In the genomic region with DNA sequence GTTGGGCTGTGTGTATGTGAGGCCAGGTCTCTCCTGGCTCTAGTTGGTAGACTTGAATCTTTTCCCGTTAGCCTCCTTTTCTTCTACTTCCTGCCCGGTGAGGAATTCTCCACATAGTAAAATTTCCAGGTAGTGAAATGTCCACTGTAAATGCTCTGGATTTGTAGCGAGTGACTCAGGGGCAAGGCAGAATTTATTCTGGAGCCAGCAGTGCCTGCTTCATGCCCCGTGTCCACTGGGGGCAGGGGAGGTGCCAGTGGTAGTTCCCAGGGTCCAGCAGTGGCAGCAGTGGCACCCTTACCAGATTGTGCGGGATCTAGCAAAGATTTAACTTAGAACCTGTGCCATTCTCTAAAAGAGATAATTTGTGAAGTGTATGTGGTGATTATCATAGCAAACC, we compare ENCODE assay signal across 1 cellular context.
TF ChIP-seq lines count a peak whose summit lies in the region.

No MANE protein-coding gene starts in this region.

TF ChIP-seq in IMR-90, 13 proteins besides CTCF, POLR2A, EP300 and RAD21 (continued from another document):
- TF ChIP-seq RFX5 (IDR thresholded peaks at IDR 0.05; ENCODE audit: low read depth, low read length) (no peak), BHLHE40 (IDR thresholded peaks at IDR 0.05; ENCODE audit: low read depth, low read length) (no peak), FOS (IDR thresholded peaks at IDR 0.05; ENCODE audit: low read depth, low read length) (no peak), RCOR1 (IDR thresholded peaks at IDR 0.05; ENCODE audit: insufficient replicate concordance, low read length) (no peak), NFE2L2 (IDR thresholded peaks at IDR 0.05; ENCODE audit: low read depth, low read length) (no peak), MAFK (IDR thresholded peaks at IDR 0.05; ENCODE audit: low read depth, low read length) (no peak)
- TF ChIP-seq, protein P1, sequence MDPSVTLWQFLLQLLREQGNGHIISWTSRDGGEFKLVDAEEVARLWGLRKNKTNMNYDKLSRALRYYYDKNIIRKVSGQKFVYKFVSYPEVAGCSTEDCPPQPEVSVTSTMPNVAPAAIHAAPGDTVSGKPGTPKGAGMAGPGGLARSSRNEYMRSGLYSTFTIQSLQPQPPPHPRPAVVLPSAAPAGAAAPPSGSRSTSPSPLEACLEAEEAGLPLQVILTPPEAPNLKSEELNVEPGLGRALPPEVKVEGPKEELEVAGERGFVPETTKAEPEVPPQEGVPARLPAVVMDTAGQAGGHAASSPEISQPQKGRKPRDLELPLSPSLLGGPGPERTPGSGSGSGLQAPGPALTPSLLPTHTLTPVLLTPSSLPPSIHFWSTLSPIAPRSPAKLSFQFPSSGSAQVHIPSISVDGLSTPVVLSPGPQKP (IDR thresholded peaks at IDR 0.05; ENCODE audit: borderline replicate concordance, low read depth, low read length), result no peak
- TF ChIP-seq, protein P2, sequence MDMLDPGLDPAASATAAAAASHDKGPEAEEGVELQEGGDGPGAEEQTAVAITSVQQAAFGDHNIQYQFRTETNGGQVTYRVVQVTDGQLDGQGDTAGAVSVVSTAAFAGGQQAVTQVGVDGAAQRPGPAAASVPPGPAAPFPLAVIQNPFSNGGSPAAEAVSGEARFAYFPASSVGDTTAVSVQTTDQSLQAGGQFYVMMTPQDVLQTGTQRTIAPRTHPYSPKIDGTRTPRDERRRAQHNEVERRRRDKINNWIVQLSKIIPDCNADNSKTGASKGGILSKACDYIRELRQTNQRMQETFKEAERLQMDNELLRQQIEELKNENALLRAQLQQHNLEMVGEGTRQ (IDR thresholded peaks at IDR 0.05; ENCODE audit: low read depth, low read length), result no peak
TF ChIP-seq in IMR-90: peak in this region for 0.
